Comparison of ENCODE assay signal across 27 cellular contexts in genomic region chr7:38321050-38321449, GRCh38.
A peak's percentile ranks its signal among the peaks of the same experiment; 100 is the strongest.
DNase-seq lines count a peak whose midpoint lies in the region; ATAC-seq and TF ChIP-seq lines count a peak whose summit lies in the region.
"Had no signal": no experiment of that assay in that cellular context is flagged by ENCODE, and none has a peak within 500 bp of the region (broad histone marks: within the 10 kb centered on the region; RNA-seq: fewer than 3 reads in every experiment).

No MANE protein-coding gene starts in this region.

- H3K9me2 ChIP-seq in SK-N-SH (no peaks in the 10 kb centered on the region), GM23248 (ENCODE audit: insufficient read depth) (no peaks in the 10 kb centered on the region)

- TF ChIP-seq CTCF in SK-N-SH (IDR thresholded peaks at IDR 0.05), result no peak
- no peak for TF ChIP-seq CTCF in osteoblast (IDR thresholded peaks at IDR 0.05; ENCODE audit: extremely low read depth, low read depth, low read length)

- H3K36me3 ChIP-seq in SK-N-SH (replicated peaks in 1 of 2; ENCODE audit: control insufficient read depth in 1 of 2, insufficient read depth in 2 of 2, low read length in 1 of 2), result no peaks in the 10 kb centered on the region
- H3K36me3 ChIP-seq in GM23248 (ENCODE audit: low read depth), result no peaks in the 10 kb centered on the region
- H3K36me3 ChIP-seq in adipocyte (ENCODE audit: control insufficient read depth, insufficient read depth, low read length, severe bottlenecking), result no peaks in the 10 kb centered on the region
- H3K36me3 ChIP-seq in osteoblast (ENCODE audit: insufficient read depth, low read length), result no peaks in the 10 kb centered on the region
- H3K36me3 ChIP-seq: lower lobe of right lung had no signal

- in situ Hi-C loops in GM23248 (cut with MboI), result no loop called here

- peak overlapping the region in 1 of 2 experiments; percentile 25; a peak in 1 of 4 replicates for H3K27ac ChIP-seq in SK-N-SH (ENCODE audit: low read depth in 2 of 2, low read length in 1 of 2)
- peak overlapping the region; percentile 85 for H3K27ac ChIP-seq in GM23248
- peak overlapping the region; percentile 75 for H3K27ac ChIP-seq in osteoblast (ENCODE audit: low read depth, low read length)
- H3K27ac ChIP-seq: 22Rv1, coronary artery, lower lobe of right lung had no signal

- peaks cover 0 to 8% of the 10 kb centered on the region in 2 experiments; a peak in 1 of 4 replicates for H3K4me1 ChIP-seq in SK-N-SH (ENCODE audit: control insufficient read depth in 1 of 2, insufficient read depth in 2 of 2, low read depth in 1 of 2, low read length in 1 of 2)
- peaks cover 36% of the 10 kb centered on the region for H3K4me1 ChIP-seq in GM23248 (ENCODE audit: insufficient read depth)
- H3K4me1 ChIP-seq in adipocyte (ENCODE audit: control insufficient read depth, insufficient read depth, low read length), result peaks cover 13% of the 10 kb centered on the region
- H3K4me1 ChIP-seq in osteoblast (ENCODE audit: insufficient read depth, low read length), result peaks cover 35% of the 10 kb centered on the region

- H3K9ac ChIP-seq in SK-N-SH, result no peak overlapping the region
- peak overlapping the region; percentile 55 for H3K9ac ChIP-seq in GM23248
- H3K9ac ChIP-seq in adipocyte (ENCODE audit: low read length), result peak overlapping the region; percentile 17

- H3K4me3 ChIP-seq in SK-N-SH (ENCODE audit: low read depth in 2 of 2, low read length in 1 of 2) (no peak overlapping the region), GM23248 (peak overlapping the region; percentile 23; the same call in 1 of the 2 replicates), adipocyte (ENCODE audit: low read length) (no peak overlapping the region), osteoblast (ENCODE audit: insufficient read depth, low read length) (no peak overlapping the region)
- H3K4me3 ChIP-seq: coronary artery, lower lobe of right lung, mucosa of descending colon had no signal

- peak overlapping the region; percentile 50 for H3K4me2 ChIP-seq in SK-N-SH
- H3K4me2 ChIP-seq in GM23248 (ENCODE audit: unreplicated experiment), result peak overlapping the region; percentile 49
- peak overlapping the region; percentile 31 for H3K4me2 ChIP-seq in osteoblast (ENCODE audit: insufficient read depth, low read length)

- no peaks in the 10 kb centered on the region for H4K20me1 ChIP-seq in SK-N-SH (ENCODE audit: insufficient read depth)
- no peaks in the 10 kb centered on the region for H4K20me1 ChIP-seq in GM23248 (ENCODE audit: insufficient read depth)
- no peaks in the 10 kb centered on the region for H4K20me1 ChIP-seq in osteoblast (ENCODE audit: insufficient read depth, low read length)

- no peaks in the 10 kb centered on the region for H3K9me3 ChIP-seq in SK-N-SH
- no peaks in the 10 kb centered on the region for H3K9me3 ChIP-seq in GM23248 (ENCODE audit: low read depth)
- H3K9me3 ChIP-seq in adipocyte (ENCODE audit: control insufficient read depth, low read length), result no peaks in the 10 kb centered on the region
- no peaks in the 10 kb centered on the region for H3K9me3 ChIP-seq in osteoblast (ENCODE audit: low read depth, low read length)
- H3K9me3 ChIP-seq: lower lobe of right lung, mucosa of descending colon had no signal

- DNase-seq in SK-N-SH, result no peak
- no peak for DNase-seq in GM23248
- no peak for DNase-seq in adipocyte (ENCODE audit: low read depth)
- no peak for DNase-seq in osteoblast (ENCODE audit: insufficient read length, low spot score, missing footprints)
- DNase-seq in NOMO-1 treated with DMSO at 0.1 percent for 48 hours (lab: John Stamatoyannopoulos, UW; ENCODE audit: unreplicated experiment), result no peak
- no peak for DNase-seq in NCI-H774 (lab: John Stamatoyannopoulos, UW)
- DNase-seq: activated B cell treated with CpG ODN at 0.5 μM for 24 hours; activated CD4-positive, alpha-beta T cell treated with anti-CD3 and anti-CD28 coated beads, Interleukin-2, amount 50 U/mL, for 1 hour; activated effector memory CD4-positive, alpha-beta T cell treated with Interleukin-2 at 50 U/mL for 16 hours; effector memory CD8-positive, alpha-beta T cell; head of caudate nucleus; kidney; mucosa of descending colon; NCI-H1092 treated with DMSO at 0.1 percent for 48 hours; NCI-H187; NCI-H2171 treated with DMSO at 0.1 percent for 48 hours; NCI-H524 treated with DMSO at 0.1 percent for 48 hours; NK-92 treated with Interleukin-12 subunit alpha and Interleukin-12 subunit beta, amount 100 ng/mL, for 24 hours; SHP77 treated with DMSO at 0.1 percent for 48 hours; stimulated activated CD4-positive, alpha-beta T cell treated with anti-CD3 and anti-CD28 coated beads, Interleukin-4, amount 100 ng/mL, for 4 hours; stimulated activated naive B cell treated with anti-CD40 and anti-IgM and Interleukin-4, amounts not matched to agents 10 μg/mL and 1 μg/mL and 100 μg/mL, for 72 hours had no signal

- TF ChIP-seq EP300 in SK-N-SH (IDR thresholded peaks at IDR 0.05; ENCODE audit: borderline replicate concordance in 1 of 2, low read depth in 1 of 2, low read length in 1 of 2), result no peak

- H3K79me2 ChIP-seq in SK-N-SH (ENCODE audit: insufficient read depth), result no peaks in the 10 kb centered on the region
- no peaks in the 10 kb centered on the region for H3K79me2 ChIP-seq in GM23248 (ENCODE audit: insufficient read depth)
- no peaks in the 10 kb centered on the region for H3K79me2 ChIP-seq in osteoblast (ENCODE audit: insufficient read depth, low read length)

- H3F3A ChIP-seq in SK-N-SH (replicated peaks; ENCODE audit: insufficient read depth) (peaks cover 5% of the 10 kb centered on the region), GM23248 (ENCODE audit: insufficient read depth) (peaks cover 20% of the 10 kb centered on the region)

- CTCF ChIA-PET in SK-N-SH (lab: Yijun Ruan, JAX), result interaction anchor here (0.8 to 7.8 kb wide), 10 partner anchors 9 to 420 kb away, joined by 3 to 66 read pairs (median 6); no protein-coding TSS in a partner anchor

- peak overlapping the region; percentile 49; the same call in 1 of the 2 replicates for H2AFZ ChIP-seq in SK-N-SH (ENCODE audit: low read depth)
- peak overlapping the region; percentile 54 for H2AFZ ChIP-seq in GM23248
- H2AFZ ChIP-seq in osteoblast (ENCODE audit: low read length), result no peak overlapping the region

- no peak for TF ChIP-seq RAD21 in SK-N-SH (IDR thresholded peaks at IDR 0.05; ENCODE audit: low read length)

- ATAC-seq in SK-N-SH treated with all-trans-retinoic acid at 6 μM for 48 hours (no peak), HG03045 (IDR thresholded peaks at IDR 0.05; ENCODE audit: unreplicated experiment) (no peak)
- ATAC-seq: effector memory CD8-positive, alpha-beta T cell; mucosa of descending colon; Panc1 had no signal

- POLR2A ChIA-PET in SK-N-SH (lab: Yijun Ruan, JAX), result no interaction called here

- H3K27me3 ChIP-seq in SK-N-SH (ENCODE audit: insufficient read depth), result peaks cover 11% of the 10 kb centered on the region; the same call in 1 of the 2 replicates
- H3K27me3 ChIP-seq in GM23248 (replicated peaks; ENCODE audit: insufficient read depth), result no peaks in the 10 kb centered on the region
- H3K27me3 ChIP-seq in adipocyte (replicated peaks; ENCODE audit: control insufficient read depth, insufficient read depth, low read length), result no peaks in the 10 kb centered on the region
- H3K27me3 ChIP-seq in osteoblast (ENCODE audit: insufficient read depth, low read length), result no peaks in the 10 kb centered on the region

TF ChIP-seq in SK-N-SH, 30 proteins besides CTCF, POLR2A, EP300 and RAD21 (continues in another document):
- no peak for TF ChIP-seq CHD2 (IDR thresholded peaks at IDR 0.05; ENCODE audit: low read length, partially characterized antibody)

TF ChIP-seq in SK-N-SH treated with all-trans-retinoic acid at 6 μM for 48 hours, 23 proteins besides CTCF, POLR2A, EP300 and RAD21:
- TF ChIP-seq, protein P1, sequence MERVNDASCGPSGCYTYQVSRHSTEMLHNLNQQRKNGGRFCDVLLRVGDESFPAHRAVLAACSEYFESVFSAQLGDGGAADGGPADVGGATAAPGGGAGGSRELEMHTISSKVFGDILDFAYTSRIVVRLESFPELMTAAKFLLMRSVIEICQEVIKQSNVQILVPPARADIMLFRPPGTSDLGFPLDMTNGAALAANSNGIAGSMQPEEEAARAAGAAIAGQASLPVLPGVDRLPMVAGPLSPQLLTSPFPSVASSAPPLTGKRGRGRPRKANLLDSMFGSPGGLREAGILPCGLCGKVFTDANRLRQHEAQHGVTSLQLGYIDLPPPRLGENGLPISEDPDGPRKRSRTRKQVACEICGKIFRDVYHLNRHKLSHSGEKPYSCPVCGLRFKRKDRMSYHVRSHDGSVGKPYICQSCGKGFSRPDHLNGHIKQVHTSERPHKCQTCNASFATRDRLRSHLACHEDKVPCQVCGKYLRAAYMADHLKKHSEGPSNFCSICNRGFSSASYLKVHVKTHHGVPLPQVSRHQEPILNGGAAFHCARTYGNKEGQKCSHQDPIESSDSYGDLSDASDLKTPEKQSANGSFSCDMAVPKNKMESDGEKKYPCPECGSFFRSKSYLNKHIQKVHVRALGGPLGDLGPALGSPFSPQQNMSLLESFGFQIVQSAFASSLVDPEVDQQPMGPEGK (CRISPR knock-in tag; IDR thresholded peaks at IDR 0.05; ENCODE audit: borderline replicate concordance), result no peak
- TF ChIP-seq ZC3H10 (CRISPR knock-in tag; IDR thresholded peaks at IDR 0.05) (no peak), GLIS3 (CRISPR knock-in tag; IDR thresholded peaks at IDR 0.05) (no peak), ARNTL (CRISPR knock-in tag; IDR thresholded peaks at IDR 0.05; ENCODE audit: borderline replicate concordance, low read depth) (no peak)
